ENCODE assay signal across 28 cellular contexts in genomic region chr15:78718842-78719241, GRCh38.
"Had no signal": no experiment of that assay in that cellular context is flagged by ENCODE, and none has a peak within 500 bp of the region (broad histone marks: within the 10 kb centered on the region; RNA-seq: fewer than 3 reads in every experiment).

No MANE protein-coding gene starts in this region.

- H2AFZ ChIP-seq: neural progenitor cell had no signal

- H3K4me2 ChIP-seq: neural progenitor cell had no signal

- H3K4me3 Mint-ChIP-seq: immature natural killer cell; mesothelial cell of epicardium; naive B cell; natural killer cell; nephron progenitor cell; neural progenitor cell; stimulated activated effector memory CD8-positive, alpha-beta T cell treated with anti-CD3 and anti-CD28 coated beads, Interleukin-12 subunit alpha, Interleukin-12 subunit beta, amount 100 ng/mL, for 72 hours; stimulated activated naive CD8-positive, alpha-beta T cell treated with anti-CD3 and anti-CD28 coated beads, Interleukin-15, Interleukin-2, amounts not matched to agents 100 ng/mL and 50 ng/mL, for 24 hours; type B pancreatic cell had no signal

- H3K36me3 ChIP-seq: left ventricle myocardium inferior, neural progenitor cell, neutrophil, ovary, spleen, tibial nerve, uterus had no signal

- H3K9ac ChIP-seq: neural progenitor cell had no signal

- DNase-seq: hypothalamus; immature natural killer cell; kidney; left ventricle myocardium inferior; mesendoderm; naive B cell; natural killer cell; nephron progenitor cell; occipital lobe; ovary; retina; right cardiac atrium; small intestine; spleen; stimulated activated CD4-positive, alpha-beta T cell treated with anti-CD3 and anti-CD28 coated beads, Interleukin-4, amount 100 ng/mL, for 24 hours; stimulated activated naive CD4-positive, alpha-beta T cell; substantia nigra; uterus had no signal

- H3K27ac ChIP-seq: left ventricle myocardium inferior, neural progenitor cell, neutrophil, ovary, spleen, tibial nerve, uterus had no signal

- H3K4me1 Mint-ChIP-seq: immature natural killer cell; mesothelial cell of epicardium; naive B cell; natural killer cell; nephron progenitor cell; neural progenitor cell; stimulated activated effector memory CD8-positive, alpha-beta T cell treated with anti-CD3 and anti-CD28 coated beads, Interleukin-12 subunit alpha, Interleukin-12 subunit beta, amount 100 ng/mL, for 72 hours had no signal

- H3K4me3 ChIP-seq: left ventricle myocardium inferior, lung, neural progenitor cell, ovary, spleen, tibial nerve, uterus had no signal

- H3K9me3 ChIP-seq: neutrophil, ovary, uterus had no signal

- H3K27ac Mint-ChIP-seq: immature natural killer cell; mesothelial cell of epicardium; natural killer cell; nephron progenitor cell; neural progenitor cell; progenitor cell of endocrine pancreas; stimulated activated effector memory CD8-positive, alpha-beta T cell treated with anti-CD3 and anti-CD28 coated beads, Interleukin-12 subunit alpha, Interleukin-12 subunit beta, amount 100 ng/mL, for 72 hours; stimulated activated naive CD8-positive, alpha-beta T cell treated with anti-CD3 and anti-CD28 coated beads, Interleukin-15, Interleukin-2, amounts not matched to agents 100 ng/mL and 50 ng/mL, for 24 hours; type B pancreatic cell had no signal

- H3K27me3 ChIP-seq: neural progenitor cell, ovary, uterus had no signal

- H3K36me3 Mint-ChIP-seq: immature natural killer cell; mesothelial cell of epicardium; naive B cell; natural killer cell; neural progenitor cell; stimulated activated effector memory CD8-positive, alpha-beta T cell treated with anti-CD3 and anti-CD28 coated beads, Interleukin-12 subunit alpha, Interleukin-12 subunit beta, amount 100 ng/mL, for 72 hours had no signal

- H3K4me1 ChIP-seq: left ventricle myocardium inferior, neural progenitor cell, spleen, tibial nerve, uterus had no signal

- ATAC-seq: natural killer cell; right cardiac atrium; sciatic nerve; stimulated activated effector memory CD8-positive, alpha-beta T cell treated with anti-CD3 and anti-CD28 coated beads, Interleukin-12 subunit alpha, Interleukin-12 subunit beta, amount 100 ng/mL, for 72 hours had no signal

- H3K9me3 Mint-ChIP-seq: immature natural killer cell; natural killer cell; stimulated activated effector memory CD8-positive, alpha-beta T cell treated with anti-CD3 and anti-CD28 coated beads, Interleukin-12 subunit alpha, Interleukin-12 subunit beta, amount 100 ng/mL, for 72 hours; stimulated activated naive CD8-positive, alpha-beta T cell treated with anti-CD3 and anti-CD28 coated beads, Interleukin-15, Interleukin-2, amounts not matched to agents 100 ng/mL and 50 ng/mL, for 24 hours; type B pancreatic cell had no signal
